Comparison of ENCODE assay signal across 20 cellular contexts in genomic region chr14:81276699-81277069, GRCh38. TPM values are rescaled to one million over a fixed set of nuclear protein-coding genes. Genes with fewer than 3 reads are reported as not detected.
DNase-seq lines count a peak whose midpoint lies in the region; ATAC-seq, FAIRE-seq and TF ChIP-seq lines count a peak whose summit lies in the region.
"Had no signal": no experiment of that assay in that cellular context is flagged by ENCODE, and none has a peak within 500 bp of the region (broad histone marks: within the 10 kb centered on the region; RNA-seq: fewer than 3 reads in every experiment).

No MANE protein-coding gene starts in this region.

- SMC1A ChIA-PET in GM12878 (lab: Charles Lee; ENCODE audit: uncharacterized antibody, unreplicated experiment) = interaction anchor here (1.3 to 1.8 kb wide), 2 partner anchors 11 to 177 kb away, joined by 3 to 6 read pairs; no protein-coding TSS in a partner anchor

- H3K4me3 ChIP-seq in GM12865 (ENCODE audit: low read depth, low read length) = no peak overlapping the region
- no peak overlapping the region for H3K4me3 ChIP-seq in GM12878
- no peak overlapping the region for H3K4me3 ChIP-seq in aorta (ENCODE audit: low read length in 2 of 2)

- RAD21 ChIA-PET in GM12878 (lab: Charles Lee; ENCODE audit: unreplicated experiment) = interaction anchor here (1.2 kb wide), 1 partner anchor 174 kb away, joined by 3 read pairs; no protein-coding TSS in a partner anchor

- H3K27me3 ChIP-seq in GM12878 (replicated peaks in 1 of 2; ENCODE audit: control insufficient read depth in 2 of 2, insufficient read depth in 2 of 2, low read length in 1 of 2) (peaks cover 0 to 5% of the 10 kb centered on the region in 2 experiments; a peak in 2 of 4 replicates), aorta (ENCODE audit: control insufficient read depth in 1 of 2, insufficient read depth in 2 of 2, low read length in 1 of 2) (peaks cover 0 to 2% of the 10 kb centered on the region in 2 donors)
- H3K27me3 ChIP-seq: neutrophil had no signal

- in situ Hi-C loops in GM12878 (cut with MboI) = no loop called here

- no peaks in the 10 kb centered on the region for H3K4me1 ChIP-seq in GM12878 (ENCODE audit: control insufficient read depth, insufficient read depth, low read length)
- no peaks in the 10 kb centered on the region for H3K4me1 ChIP-seq in aorta (ENCODE audit: control insufficient read depth in 1 of 2, insufficient read depth in 2 of 2, low read length in 2 of 2)

- no peak for TF ChIP-seq EP300 in GM12878 (IDR thresholded peaks at IDR 0.05; ENCODE audit: borderline replicate concordance in 1 of 2, control insufficient read depth in 1 of 2, low read depth in 2 of 2, low read length in 2 of 2)

- CTCF ChIA-PET in GM12878 (lab: Yijun Ruan, JAX) = interaction anchor here (10.4 to 12.5 kb wide), 2 partner anchors 177 to 188 kb away, joined by 101 to 195 read pairs; no protein-coding TSS in a partner anchor

- H3K27ac ChIP-seq in GM12878 (ENCODE audit: control insufficient read depth, insufficient read depth) (no peak overlapping the region), aorta (ENCODE audit: low read depth in 1 of 2, low read length in 2 of 2) (no peak overlapping the region)
- H3K27ac ChIP-seq: neutrophil had no signal

- intact Hi-C loops in GM12878 (cut with micrococcal nuclease; ENCODE audit: unreplicated experiment) = no loop called here
- intact Hi-C loops in aorta (cut with DNase I) = no loop called here

- H3K79me2 ChIP-seq in GM12878 (ENCODE audit: control insufficient read depth, insufficient read depth, low read length) = no peaks in the 10 kb centered on the region

- TF ChIP-seq CTCF in GM12865 (IDR thresholded peaks at IDR 0.05; ENCODE audit: insufficient read depth, low read depth, low read length, missing control alignments) (no peak), GM12878 (IDR thresholded peaks at IDR 0.05 in 2 of 3, conservative IDR thresholded peaks at IDR 0.05 in 1 of 3; ENCODE audit: control insufficient read depth in 2 of 3, extremely low read depth in 1 of 3, insufficient read depth in 1 of 3, low read depth in 3 of 3, low read length in 3 of 3) (no peak)

- DNase-seq in GM12865 (ENCODE audit: low read depth) = peak; percentile 36
- DNase-seq in GM12878 (ENCODE audit: low read depth, low spot score) = no peak
- DNase-seq in NAMALWA (ENCODE audit: low spot score) = no peak
- no peak for DNase-seq in amniotic stem cell (lab: John Stamatoyannopoulos, UW)
- DNase-seq in aorta = no peak
- no peak for DNase-seq in epidermal melanocyte (ENCODE audit: insufficient read length, low spot score)
- DNase-seq: activated CD4-positive, CD25-positive, alpha-beta regulatory T cell treated with anti-CD3 and anti-CD28 coated beads, Interleukin-2, amount 50 U/mL, for 72 hours; activated gamma-delta T cell treated with Interleukin-2 at 50 U/mL for 16 hours; cortex of kidney; GF-D8; GOT3; kidney; NCI-H2107; NCI-H748 treated with DMSO at 0.1 percent for 48 hours; right cardiac atrium; stimulated activated CD4-positive, alpha-beta T cell treated with anti-CD3 and anti-CD28 coated beads, Interleukin-2, amount 100 ng/mL, for 48 hours; T-helper 17 cell had no signal

- ATAC-seq in GM19023 (IDR thresholded peaks at IDR 0.05; ENCODE audit: unreplicated experiment) = peak; percentile 48
- peak; percentile 46 for ATAC-seq in HG02885 (IDR thresholded peaks at IDR 0.05; ENCODE audit: poor library complexity, unreplicated experiment)
- ATAC-seq in GM12878 = peak; percentile 59
- ATAC-seq in aorta (ENCODE audit: low FRiP score) = no peak
- ATAC-seq: T-helper 17 cell had no signal

- no peak overlapping the region for H3K9ac ChIP-seq in GM12878 (ENCODE audit: control insufficient read depth, insufficient read depth, low read length)

- no peak for TF ChIP-seq POLR2A in GM12878 (IDR thresholded peaks at IDR 0.05; ENCODE audit: low read depth, low read length)

- FAIRE-seq in GM12878 (lab: Jason Lieb, UNC) = no peak
- FAIRE-seq: kidney had no signal

- no peaks in the 10 kb centered on the region for H3K9me3 ChIP-seq in GM12878 (replicated peaks; ENCODE audit: control insufficient read depth, insufficient read depth, low read length)
- no peaks in the 10 kb centered on the region for H3K9me3 ChIP-seq in aorta (ENCODE audit: control insufficient read depth, low read length)
- H3K9me3 ChIP-seq: neutrophil had no signal

- no TSS peak for BruUV-seq in GM12878 (replicated peaks; lab: Mats Ljungman, UMichigan)

- no peak overlapping the region for H2AFZ ChIP-seq in GM12878 (ENCODE audit: control insufficient read depth, low read depth, low read length)

- POLR2A ChIA-PET in GM12878 (lab: Charles Lee) = no interaction called here

- TF ChIP-seq RAD21 in GM12878 (IDR thresholded peaks at IDR 0.05; ENCODE audit: insufficient read depth, low read depth, low read length) = no peak

- no peaks in the 10 kb centered on the region; the same call in 1 of the 2 replicates for H4K20me1 ChIP-seq in GM12878 (ENCODE audit: control insufficient read depth, insufficient read depth)

- H3K36me3 ChIP-seq in GM12878 (ENCODE audit: control insufficient read depth in 2 of 2, insufficient read depth in 2 of 2, low read length in 1 of 2) = no peaks in the 10 kb centered on the region
- H3K36me3 ChIP-seq in aorta (ENCODE audit: control insufficient read depth in 1 of 2, insufficient read depth in 2 of 2, low read length in 1 of 2) = no peaks in the 10 kb centered on the region
- H3K36me3 ChIP-seq: neutrophil had no signal

- WGBS in GM12878 (ENCODE audit: insufficient coverage, insufficient replicate concordance, low lambda C conversion rate, missing lambda C conversion rate) = 14% methylated on average over 5 of the region's 5 CpGs
- WGBS in aorta, 2 donors = 41 to 49% methylated on average over 5 of the region's 5 CpGs

- no peak overlapping the region for H3K4me2 ChIP-seq in GM12878 (ENCODE audit: control insufficient read depth, insufficient read depth)

TF ChIP-seq in GM12878, 131 proteins besides CTCF, POLR2A, EP300 and RAD21:
- no peak for TF ChIP-seq IKZF1 (conservative IDR thresholded peaks at IDR 0.05)
- TF ChIP-seq, protein P1, sequence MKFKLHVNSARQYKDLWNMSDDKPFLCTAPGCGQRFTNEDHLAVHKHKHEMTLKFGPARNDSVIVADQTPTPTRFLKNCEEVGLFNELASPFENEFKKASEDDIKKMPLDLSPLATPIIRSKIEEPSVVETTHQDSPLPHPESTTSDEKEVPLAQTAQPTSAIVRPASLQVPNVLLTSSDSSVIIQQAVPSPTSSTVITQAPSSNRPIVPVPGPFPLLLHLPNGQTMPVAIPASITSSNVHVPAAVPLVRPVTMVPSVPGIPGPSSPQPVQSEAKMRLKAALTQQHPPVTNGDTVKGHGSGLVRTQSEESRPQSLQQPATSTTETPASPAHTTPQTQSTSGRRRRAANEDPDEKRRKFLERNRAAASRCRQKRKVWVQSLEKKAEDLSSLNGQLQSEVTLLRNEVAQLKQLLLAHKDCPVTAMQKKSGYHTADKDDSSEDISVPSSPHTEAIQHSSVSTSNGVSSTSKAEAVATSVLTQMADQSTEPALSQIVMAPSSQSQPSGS (IDR thresholded peaks at IDR 0.05; ENCODE audit: low read length) = 0 out of 2 replicates have a peak, but pooled peaks have one; percentile 22

RNA-seq across cellular contexts. Expression of gene GTF2A1, which starts 55.9 kb away (rescaled TPM):
- total RNA-seq in GM12878 (2013; cell fraction: nucleolus; rRNA removed) = 23.7 and 27.5 TPM in 2 replicates
- 15.9 and 17.6 TPM in 2 replicates for total RNA-seq in GM12878 (2014; rRNA removed)
- total RNA-seq in GM12878 (2014; rRNA removed; fragmentation: Illumina TruSeq; extraction: Trizol) = 14.2 and 16.4 TPM in 2 replicates
- 23.7 and 26.8 TPM in 2 replicates for total RNA-seq in GM12878 (2021)
- 7.1 TPM for polyA plus RNA-seq in GM12878 (2011; ENCODE audit: low read depth)
- 19.7 and 28.7 TPM in 2 replicates for polyA plus RNA-seq in GM12878 (2011; rRNA removed)
- 14.9 and 20.2 TPM in 2 replicates for polyA plus RNA-seq in GM12878 (2011; cell fraction: cytosol; rRNA removed)
- 9.4 and 12.6 TPM in 2 replicates for polyA plus RNA-seq in GM12878 (2011; cell fraction: nucleus; rRNA removed)
- 10.3 and 13.0 TPM in 2 replicates for polyA plus RNA-seq in GM12878 (2012)
- polyA plus RNA-seq in GM12878 (2014; fragmentation: Illumina TruSeq; extraction: Trizol) = 15.6 and 19.8 TPM in 2 replicates
- 1 to 10 TPM; 3.5 to 5.1 TPM for polyA plus RNA-seq in GM12878 (2014; fragmentation: Nextera tagmentation; extraction: Ambion mirVana)
- 17.9 and 18.5 TPM in 2 replicates for polyA plus RNA-seq in GM12878 (2014; rRNA removed)
- 1 to 10 TPM; 2.5 to 2.9 TPM for polyA plus RNA-seq in GM12878 (2016; fragmentation: Nextera tagmentation; extraction: Ambion mirVana)
- 43.7 and 75.0 TPM in 2 replicates for polyA minus RNA-seq in GM12878 (2011; rRNA and poly(A)+ RNA removed)
- polyA minus RNA-seq in GM12878 (2011; cell fraction: cytosol; rRNA and poly(A)+ RNA removed) = 19.8 and 26.3 TPM in 2 replicates
- 7.3 and 11.6 TPM in 2 replicates for polyA minus RNA-seq in GM12878 (2011; cell fraction: nucleus; rRNA and poly(A)+ RNA removed)
- total RNA-seq in aorta = 10 to 100 TPM; 32.1 to 33.4 TPM
- 10 to 100 TPM in 1 of 2 donors, 1 to 10 TPM in 1; 8.5 to 10.7 TPM for polyA plus RNA-seq in aorta
